Comparison of ENCODE assay signal across 1 cellular context in the genomic region with DNA sequence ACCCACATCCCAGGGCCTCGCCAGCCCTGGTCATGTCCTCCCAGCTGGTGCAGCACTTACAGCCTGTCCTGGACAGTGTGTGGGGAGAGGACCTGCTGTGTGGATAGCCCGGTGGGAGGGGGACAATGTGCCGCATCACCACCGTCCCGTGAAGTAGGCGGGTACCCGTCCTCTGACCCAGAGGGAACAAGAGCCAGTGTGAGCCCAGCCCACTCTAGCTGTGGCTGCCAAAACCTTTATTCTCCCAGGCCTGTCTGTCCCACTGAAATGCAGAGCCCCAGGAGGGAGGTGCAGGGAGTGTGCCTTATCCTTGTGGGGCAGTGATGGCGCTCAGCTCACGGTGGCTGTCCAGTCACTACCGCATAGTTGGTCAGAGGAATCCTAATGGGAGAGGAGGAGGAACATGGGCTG.
TF ChIP-seq lines count a peak whose summit lies in the region.

No MANE protein-coding gene starts in this region.

TF ChIP-seq in HCT116, 20 proteins besides CTCF, POLR2A, EP300 and RAD21:
- TF ChIP-seq CBX3 (IDR thresholded peaks at IDR 0.05; ENCODE audit: low read depth), result no peak
- TF ChIP-seq, protein P1, sequence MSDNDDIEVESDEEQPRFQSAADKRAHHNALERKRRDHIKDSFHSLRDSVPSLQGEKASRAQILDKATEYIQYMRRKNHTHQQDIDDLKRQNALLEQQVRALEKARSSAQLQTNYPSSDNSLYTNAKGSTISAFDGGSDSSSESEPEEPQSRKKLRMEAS (IDR thresholded peaks at IDR 0.05), result no peak
- no peak for TF ChIP-seq EZH2 (IDR thresholded peaks at IDR 0.05)
- no peak for TF ChIP-seq ZNF274 (IDR thresholded peaks at IDR 0.05; ENCODE audit: low read depth, low read length)
- TF ChIP-seq, protein P2, sequence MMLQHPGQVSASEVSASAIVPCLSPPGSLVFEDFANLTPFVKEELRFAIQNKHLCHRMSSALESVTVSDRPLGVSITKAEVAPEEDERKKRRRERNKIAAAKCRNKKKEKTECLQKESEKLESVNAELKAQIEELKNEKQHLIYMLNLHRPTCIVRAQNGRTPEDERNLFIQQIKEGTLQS (IDR thresholded peaks at IDR 0.05), result no peak
- no peak for TF ChIP-seq CEBPB (IDR thresholded peaks at IDR 0.05; ENCODE audit: low read depth)
- no peak for TF ChIP-seq ELF1 (IDR thresholded peaks at IDR 0.05; ENCODE audit: borderline replicate concordance, low read depth)
- TF ChIP-seq, protein P3, sequence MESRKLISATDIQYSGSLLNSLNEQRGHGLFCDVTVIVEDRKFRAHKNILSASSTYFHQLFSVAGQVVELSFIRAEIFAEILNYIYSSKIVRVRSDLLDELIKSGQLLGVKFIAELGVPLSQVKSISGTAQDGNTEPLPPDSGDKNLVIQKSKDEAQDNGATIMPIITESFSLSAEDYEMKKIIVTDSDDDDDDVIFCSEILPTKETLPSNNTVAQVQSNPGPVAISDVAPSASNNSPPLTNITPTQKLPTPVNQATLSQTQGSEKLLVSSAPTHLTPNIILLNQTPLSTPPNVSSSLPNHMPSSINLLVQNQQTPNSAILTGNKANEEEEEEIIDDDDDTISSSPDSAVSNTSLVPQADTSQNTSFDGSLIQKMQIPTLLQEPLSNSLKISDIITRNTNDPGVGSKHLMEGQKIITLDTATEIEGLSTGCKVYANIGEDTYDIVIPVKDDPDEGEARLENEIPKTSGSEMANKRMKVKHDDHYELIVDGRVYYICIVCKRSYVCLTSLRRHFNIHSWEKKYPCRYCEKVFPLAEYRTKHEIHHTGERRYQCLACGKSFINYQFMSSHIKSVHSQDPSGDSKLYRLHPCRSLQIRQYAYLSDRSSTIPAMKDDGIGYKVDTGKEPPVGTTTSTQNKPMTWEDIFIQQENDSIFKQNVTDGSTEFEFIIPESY (IDR thresholded peaks at IDR 0.05; ENCODE audit: extremely low read depth, insufficient replicate concordance, low read length), result no peak
- TF ChIP-seq SP1 (IDR thresholded peaks at IDR 0.05; ENCODE audit: low read depth), result no peak
